Comparison of ENCODE assay signal across 8 cellular contexts in the genomic region with DNA sequence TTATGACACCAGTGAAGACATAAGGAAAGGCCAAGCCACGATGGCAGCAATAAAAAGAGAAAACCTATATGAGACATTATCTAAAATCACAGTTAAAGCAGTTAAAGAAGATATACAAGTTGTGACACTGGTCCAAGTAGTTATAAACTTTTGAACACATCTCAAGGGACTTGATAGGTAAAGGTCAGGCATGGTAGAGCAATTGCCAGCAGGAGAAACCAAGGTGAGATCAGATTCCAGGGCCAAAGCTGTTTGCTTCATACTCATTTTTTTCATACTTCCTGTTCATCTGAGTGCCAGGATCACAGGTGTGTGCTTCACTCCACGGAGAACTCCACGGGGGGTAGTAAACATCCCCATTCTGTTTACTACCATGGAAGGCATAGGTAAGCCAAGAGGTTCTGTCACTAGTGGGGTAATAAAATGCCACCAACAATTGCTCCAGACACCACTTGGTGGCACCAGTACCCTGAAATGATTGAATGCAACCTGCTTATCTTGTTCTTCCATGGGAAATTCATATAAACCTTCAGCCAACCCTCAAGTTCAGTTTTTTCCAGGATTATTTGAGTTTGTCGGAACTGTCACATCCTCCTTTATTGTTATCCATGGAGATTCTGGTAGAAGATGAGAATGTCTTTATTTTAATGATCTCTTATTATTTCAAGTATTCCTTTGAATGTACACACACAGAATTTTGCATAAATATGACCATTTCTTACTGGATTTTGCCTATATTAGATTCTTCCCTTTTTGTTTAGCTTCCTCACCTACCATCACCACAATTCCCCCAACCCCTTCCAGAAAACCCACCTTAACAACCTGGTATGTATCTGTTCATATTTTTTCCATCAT. TPM values are rescaled to one million over a fixed set of nuclear protein-coding genes. Genes with fewer than 3 reads are reported as not detected.
DNase-seq lines count a peak whose midpoint lies in the region; ATAC-seq and TF ChIP-seq lines count a peak whose summit lies in the region.

No MANE protein-coding gene starts in this region.

- DNase-seq in left ventricle myocardium inferior (no peak), right atrium auricular region (ENCODE audit: low spot score) (no peak), NCI-H1092 treated with DMSO at 0.1 percent for 48 hours (lab: John Stamatoyannopoulos, UW) (peak; percentile 77), UCSD-AML1 (lab: John Stamatoyannopoulos, UW; ENCODE audit: unreplicated experiment) (peak; percentile 12), iPS-NIHi11 (ENCODE audit: low spot score) (peak; percentile 38), upper lobe of right lung (no peak), occipital lobe (lab: John Stamatoyannopoulos, UW) (no peak)
- no peak for DNase-seq in activated CD4-positive, alpha-beta T cell treated with anti-CD3 and anti-CD28 coated beads for 4 hours

- TF ChIP-seq CTCF in left ventricle myocardium inferior (IDR thresholded peaks at IDR 0.05; ENCODE audit: borderline replicate concordance) (peak; percentile 32), right atrium auricular region (IDR thresholded peaks at IDR 0.05) (peak in 1 of 2 donors; percentile 36), upper lobe of right lung (IDR thresholded peaks at IDR 0.05) (peak; percentile 54)

- H3K4me1 ChIP-seq in left ventricle myocardium inferior (no peaks in the 10 kb centered on the region), right atrium auricular region (no peaks in the 10 kb centered on the region), upper lobe of right lung (peaks cover 7% of the 10 kb centered on the region)

- no peak overlapping the region for H3K27ac ChIP-seq in left ventricle myocardium inferior (replicated peaks)
- no peak overlapping the region for H3K27ac ChIP-seq in right atrium auricular region
- H3K27ac ChIP-seq in upper lobe of right lung, result no peak overlapping the region

- H3K27me3 ChIP-seq in left ventricle myocardium inferior (ENCODE audit: low read depth) (no peaks in the 10 kb centered on the region), right atrium auricular region (no peaks in the 10 kb centered on the region), upper lobe of right lung (no peaks in the 10 kb centered on the region)

- H3K9me3 ChIP-seq in left ventricle myocardium inferior (replicated peaks) (no peaks in the 10 kb centered on the region), right atrium auricular region (no peaks in the 10 kb centered on the region), upper lobe of right lung (no peaks in the 10 kb centered on the region)

- no peaks in the 10 kb centered on the region for H3K36me3 ChIP-seq in left ventricle myocardium inferior
- no peaks in the 10 kb centered on the region for H3K36me3 ChIP-seq in right atrium auricular region
- H3K36me3 ChIP-seq in upper lobe of right lung, result no peaks in the 10 kb centered on the region

- H3K4me3 ChIP-seq in left ventricle myocardium inferior, result no peak overlapping the region
- H3K4me3 ChIP-seq in right atrium auricular region, result no peak overlapping the region
- no peak overlapping the region for H3K4me3 ChIP-seq in upper lobe of right lung

- intact Hi-C loops in left ventricle myocardium inferior (cut with micrococcal nuclease) (no loop called here), upper lobe of right lung (cut with DNase I) (no loop called here)

- peak; percentile 79 for ATAC-seq in upper lobe of right lung

RNA-seq across cellular contexts. Expression of a gene that starts 59.2 kb away (rescaled TPM):
- total RNA-seq in left ventricle myocardium inferior (0.41 TPM), right atrium auricular region (1 to 10 TPM; 2.2 to 2.8 TPM), upper lobe of right lung (11.2 TPM), occipital lobe (not detected)

Comparison
In these comparisons a context has a peak if more than half of its experiments do, and no peak if none do; other contexts are left out.
1. DNase-seq: peak in NCI-H1092 treated with DMSO at 0.1 percent for 48 hours (single experiment), UCSD-AML1 (single experiment) and iPS-NIHi11 (single experiment); none in left ventricle myocardium inferior (single experiment), right atrium auricular region (single experiment), upper lobe of right lung (single experiment), activated CD4-positive, alpha-beta T cell treated with anti-CD3 and anti-CD28 coated beads for 4 hours (0 of 2) and occipital lobe (single experiment).